Comparison of ENCODE assay signal across 22 cellular contexts in genomic region chr1:85019989-85020388, GRCh38. TPM values are rescaled to one million over a fixed set of nuclear protein-coding genes. Genes with fewer than 3 reads are reported as not detected.
DNase-seq lines count a peak whose midpoint lies in the region; TF ChIP-seq lines count a peak whose summit lies in the region.
"Had no signal": no experiment of that assay in that cellular context is flagged by ENCODE, and none has a peak within 500 bp of the region (broad histone marks: within the 10 kb centered on the region; RNA-seq: fewer than 3 reads in every experiment).

No MANE protein-coding gene starts in this region.

- no peaks in the 10 kb centered on the region for H3K9me3 Mint-ChIP-seq in neural progenitor cell
- no peaks in the 10 kb centered on the region for H3K9me3 Mint-ChIP-seq in activated CD4-positive, alpha-beta memory T cell treated with anti-CD3 and anti-CD28 coated beads for 36 hours
- H3K9me3 Mint-ChIP-seq: activated naive CD4-positive, alpha-beta T cell treated with anti-CD3 and anti-CD28 coated beads, Interleukin-2, amount 50 U/mL, for 72 hours; activated T-helper 17 cell treated with anti-CD3 and anti-CD28 coated beads, Interleukin-2, amount 50 U/mL, for 72 hours; type B pancreatic cell had no signal

- no peaks in the 10 kb centered on the region for H3K36me3 Mint-ChIP-seq in neural progenitor cell
- H3K36me3 Mint-ChIP-seq in activated CD4-positive, alpha-beta memory T cell treated with anti-CD3 and anti-CD28 coated beads for 36 hours, result no peaks in the 10 kb centered on the region
- H3K36me3 Mint-ChIP-seq: activated naive CD4-positive, alpha-beta T cell treated with anti-CD3 and anti-CD28 coated beads, Interleukin-2, amount 50 U/mL, for 72 hours; type B pancreatic cell had no signal

- no peaks in the 10 kb centered on the region for H4K20me1 ChIP-seq in fibroblast of lung (ENCODE audit: control insufficient read depth, extremely low read depth, insufficient read depth, low read length)
- no peaks in the 10 kb centered on the region for H4K20me1 ChIP-seq in neural progenitor cell (ENCODE audit: low read depth)

- H3K4me2 ChIP-seq in fibroblast of lung (ENCODE audit: extremely low read depth, insufficient read depth, low read length) (no peak overlapping the region), neural progenitor cell (no peak overlapping the region)

- H2AFZ ChIP-seq in fibroblast of lung (ENCODE audit: low read length) (peak overlapping the region; percentile 40), neural progenitor cell (replicated peaks) (peak overlapping the region; percentile 57)

- peak overlapping the region; percentile 32 for H3K27ac ChIP-seq in fibroblast of lung (ENCODE audit: insufficient read depth, low read length)
- no peak overlapping the region for H3K27ac ChIP-seq in neural progenitor cell
- no peak overlapping the region for H3K27ac ChIP-seq in ovary
- no peak overlapping the region for H3K27ac ChIP-seq in dorsolateral prefrontal cortex
- H3K27ac ChIP-seq: ascending aorta, HL-60 had no signal

- H3F3A ChIP-seq in neural progenitor cell (ENCODE audit: low read depth), result no peaks in the 10 kb centered on the region

- DNase-seq in EH (ENCODE audit: low read depth) (peak; percentile 58), HFF-Myc (ENCODE audit: extremely low read depth, low read depth) (peak; percentile 94), fibroblast of lung (ENCODE audit: low read depth in 2 of 2) (no peak), neural progenitor cell (ENCODE audit: low spot score) (no peak), ovary (no peak), NOMO-1 treated with dmso at 0.1 percent for 144 hours (lab: John Stamatoyannopoulos, UW; ENCODE audit: unreplicated experiment) (no peak), dorsolateral prefrontal cortex (no peak)
- no peak for DNase-seq in activated CD4-positive, alpha-beta memory T cell treated with anti-CD3 and anti-CD28 coated beads for 36 hours
- DNase-seq: DMS53, GF-D8, H7, NCI-H1417 treated with DMSO at 0.1 percent for 48 hours, NCI-H774, T-helper 9 cell had no signal

- H3K27ac Mint-ChIP-seq in neural progenitor cell, result no peak overlapping the region
- no peak overlapping the region for H3K27ac Mint-ChIP-seq in activated CD4-positive, alpha-beta memory T cell treated with anti-CD3 and anti-CD28 coated beads for 36 hours
- H3K27ac Mint-ChIP-seq: activated naive CD4-positive, alpha-beta T cell treated with anti-CD3 and anti-CD28 coated beads, Interleukin-2, amount 50 U/mL, for 72 hours; activated T-helper 17 cell treated with anti-CD3 and anti-CD28 coated beads, Interleukin-2, amount 50 U/mL, for 72 hours; type B pancreatic cell; WTC11 had no signal

- H3K9me3 ChIP-seq in fibroblast of lung (ENCODE audit: control insufficient read depth, insufficient read depth, low read depth, low read length) (no peaks in the 10 kb centered on the region), neural progenitor cell (ENCODE audit: low read depth) (no peaks in the 10 kb centered on the region), ovary (no peaks in the 10 kb centered on the region)

- no peak overlapping the region for H3K9ac ChIP-seq in fibroblast of lung (ENCODE audit: insufficient read depth, low read length)
- H3K9ac ChIP-seq in neural progenitor cell, result no peak overlapping the region

- CTCF ChIA-PET in activated CD4-positive, alpha-beta memory T cell treated with anti-CD3 and anti-CD28 coated beads for 36 hours (lab: Charles Lee), result no interaction called here

- no peak overlapping the region for H3K4me3 ChIP-seq in HFF-Myc (replicated peaks; ENCODE audit: low read depth, low read length)
- H3K4me3 ChIP-seq in fibroblast of lung (replicated peaks in 1 of 4; ENCODE audit: control extremely low read depth in 1 of 4, insufficient read depth in 1 of 4, low read depth in 3 of 4, low read length in 4 of 4), result no peak overlapping the region
- no peak overlapping the region for H3K4me3 ChIP-seq in neural progenitor cell
- H3K4me3 ChIP-seq in ovary, result no peak overlapping the region
- H3K4me3 ChIP-seq in dorsolateral prefrontal cortex, result no peak overlapping the region
- H3K4me3 ChIP-seq: ascending aorta, skin epidermis had no signal

- H3K36me3 ChIP-seq in fibroblast of lung (ENCODE audit: control insufficient read depth, insufficient read depth, low read length) (no peaks in the 10 kb centered on the region), neural progenitor cell (no peaks in the 10 kb centered on the region), ovary (no peaks in the 10 kb centered on the region)
- H3K36me3 ChIP-seq: ascending aorta had no signal

- no peak overlapping the region for H3K4me3 Mint-ChIP-seq in neural progenitor cell
- no peak overlapping the region for H3K4me3 Mint-ChIP-seq in activated CD4-positive, alpha-beta memory T cell treated with anti-CD3 and anti-CD28 coated beads for 36 hours
- H3K4me3 Mint-ChIP-seq: activated T-helper 17 cell treated with anti-CD3 and anti-CD28 coated beads, Interleukin-2, amount 50 U/mL, for 72 hours; type B pancreatic cell; WTC11 had no signal

- TF ChIP-seq POLR2A in ovary (IDR thresholded peaks at IDR 0.05), result no peak

- 73 to 75% (median 75%) methylated on average over 4 of the region's 4 CpGs for WGBS in ovary, 3 donors

- peaks cover 15% of the 10 kb centered on the region for H3K4me1 Mint-ChIP-seq in neural progenitor cell
- peaks cover 2% of the 10 kb centered on the region for H3K4me1 Mint-ChIP-seq in activated CD4-positive, alpha-beta memory T cell treated with anti-CD3 and anti-CD28 coated beads for 36 hours (ENCODE audit: low read depth)
- H3K4me1 Mint-ChIP-seq: activated T-helper 17 cell treated with anti-CD3 and anti-CD28 coated beads, Interleukin-2, amount 50 U/mL, for 72 hours; WTC11 had no signal

- TF ChIP-seq EP300 in ovary (IDR thresholded peaks at IDR 0.05), result no peak

- intact Hi-C loops in ovary (cut with DNase I) (loop anchor here in 1 of 4 donors (5.0 kb wide), 1 partner anchor 78 kb away; no protein-coding TSS in a partner anchor), dorsolateral prefrontal cortex (cut with DNase I) (loop anchor here in 1 of 2 donors (10.0 kb wide), 1 partner anchor 75 kb away; no protein-coding TSS in a partner anchor)
- intact Hi-C loops in activated CD4-positive, alpha-beta memory T cell treated with anti-CD3 and anti-CD28 coated beads for 36 hours (cut with micrococcal nuclease), result no loop called here

- H3K27me3 ChIP-seq in fibroblast of lung (ENCODE audit: control insufficient read depth, insufficient read depth, low read length), result no peaks in the 10 kb centered on the region
- no peaks in the 10 kb centered on the region for H3K27me3 ChIP-seq in neural progenitor cell
- H3K27me3 ChIP-seq in ovary, result no peaks in the 10 kb centered on the region
- H3K27me3 ChIP-seq in dorsolateral prefrontal cortex, result peaks cover 0 to 9% (median 0%) of the 10 kb centered on the region in 45 donors
- H3K27me3 ChIP-seq: ascending aorta had no signal

- no peak for TF ChIP-seq CTCF in HFF-Myc (IDR thresholded peaks at IDR 0.05; ENCODE audit: low read depth, low read length, missing control alignments)
- TF ChIP-seq CTCF in fibroblast of lung (conservative IDR thresholded peaks at IDR 0.05 in 1 of 2, IDR thresholded peaks at IDR 0.05 in 1 of 2; ENCODE audit: low read depth in 1 of 2, low read length in 2 of 2), result no peak
- no peak for TF ChIP-seq CTCF in neural progenitor cell (IDR thresholded peaks at IDR 0.05)
- TF ChIP-seq CTCF in ovary (IDR thresholded peaks at IDR 0.05), result no peak
- TF ChIP-seq CTCF in dorsolateral prefrontal cortex (IDR thresholded peaks at IDR 0.05 in 54 of 56, conservative IDR thresholded peaks at IDR 0.05 in 2 of 56; ENCODE audit: low read depth in 1 of 56, partially characterized antibody in 56 of 56), result no peak

- H3K79me2 ChIP-seq in fibroblast of lung (ENCODE audit: control insufficient read depth, insufficient read depth, low read length) (no peaks in the 10 kb centered on the region), neural progenitor cell (ENCODE audit: low read depth) (no peaks in the 10 kb centered on the region)

- peaks cover 3% of the 10 kb centered on the region for H3K27me3 Mint-ChIP-seq in neural progenitor cell (ENCODE audit: insufficient read depth, low read depth)
- H3K27me3 Mint-ChIP-seq in activated CD4-positive, alpha-beta memory T cell treated with anti-CD3 and anti-CD28 coated beads for 36 hours, result no peaks in the 10 kb centered on the region
- H3K27me3 Mint-ChIP-seq: activated T-helper 17 cell treated with anti-CD3 and anti-CD28 coated beads, Interleukin-2, amount 50 U/mL, for 72 hours; type B pancreatic cell had no signal

- no peaks in the 10 kb centered on the region for H3K4me1 ChIP-seq in fibroblast of lung (ENCODE audit: control insufficient read depth, extremely low read depth, insufficient read depth, low read length)
- H3K4me1 ChIP-seq in neural progenitor cell, result no peaks in the 10 kb centered on the region
- no peaks in the 10 kb centered on the region for H3K4me1 ChIP-seq in ovary (ENCODE audit: insufficient read depth)
- H3K4me1 ChIP-seq: ascending aorta had no signal

- POLR2A ChIA-PET in activated CD4-positive, alpha-beta memory T cell treated with anti-CD3 and anti-CD28 coated beads for 36 hours (lab: Charles Lee), result no interaction called here

RNA-seq across cellular contexts. Expression of gene MCOLN2, which starts 23.1 kb away (rescaled TPM):
- total RNA-seq in fibroblast of lung, result 1.5 and 6.2 TPM in 2 replicates
- polyA plus RNA-seq in fibroblast of lung, result 0.44 and 0.71 TPM in 2 replicates
- 0.43 and 0.74 TPM in 2 replicates for polyA plus RNA-seq in fibroblast of lung (2012)
- not detected in 2 replicates for polyA minus RNA-seq in fibroblast of lung (ENCODE audit: low replicate concordance)
- 0.11 and 0.59 TPM in 2 replicates for total RNA-seq in neural progenitor cell (ENCODE audit: low replicate concordance)
- 1 to 10 TPM in 3 of 7 donors, under 1 TPM in 4; 0.15 to 3.3 (median 0.60) TPM for total RNA-seq in ovary
- 1 to 10 TPM in 1 of 2 donors, under 1 TPM in 1; 0.21 to 1.5 TPM for polyA plus RNA-seq in ovary
- 10 to 100 TPM; 42.1 to 43.2 TPM for total RNA-seq in activated CD4-positive, alpha-beta memory T cell treated with anti-CD3 and anti-CD28 coated beads for 36 hours
- total RNA-seq in dorsolateral prefrontal cortex, result 1 to 10 TPM in 17 of 120 experiments, under 1 TPM in 62, not detected in 41; 0.14 to 2.0 (median 0.50) TPM
- total RNA-seq: ascending aorta, lung microvascular endothelial cell had no signal

RNA-seq across cellular contexts. Expression of gene MCOLN3, which starts 28.3 kb away (rescaled TPM):
- total RNA-seq in fibroblast of lung (2.1 and 2.5 TPM in 2 replicates), neural progenitor cell (ENCODE audit: low replicate concordance) (0.47 and 0.65 TPM in 2 replicates), ovary (1 to 10 TPM; 2.0 to 8.3 (median 3.7) TPM), dorsolateral prefrontal cortex (1 to 10 TPM in 23 of 120 experiments, under 1 TPM in 78, not detected in 19; 0.13 to 2.4 (median 0.61) TPM)
- polyA plus RNA-seq in fibroblast of lung (1.7 and 2.7 TPM in 2 replicates), ovary (1 to 10 TPM in 1 of 2 donors, under 1 TPM in 1; 0.71 to 1.8 TPM)
- 0.83 and 1.2 TPM in 2 replicates for polyA plus RNA-seq in fibroblast of lung (2012)
- 0.71 TPM in 1 of 2 replicates, not detected in the other for polyA minus RNA-seq in fibroblast of lung (ENCODE audit: low replicate concordance)
- total RNA-seq in activated CD4-positive, alpha-beta memory T cell treated with anti-CD3 and anti-CD28 coated beads for 36 hours, result under 1 TPM; 0.22 to 0.62 TPM
- total RNA-seq: lung microvascular endothelial cell had no signal

Comparison
In these comparisons a context has a peak if more than half of its experiments do, and no peak if none do; other contexts are left out.
1. DNase-seq: peak in EH (single experiment) and HFF-Myc (single experiment); none in fibroblast of lung (0 of 2), neural progenitor cell (single experiment), ovary (0 of 5), activated CD4-positive, alpha-beta memory T cell treated with anti-CD3 and anti-CD28 coated beads for 36 hours (single experiment), NOMO-1 treated with dmso at 0.1 percent for 144 hours (single experiment) and dorsolateral prefrontal cortex (0 of 10).